ENCODE assay signal across 9 cellular contexts in genomic region chr2:152405206-152406118, GRCh38.
DNase-seq lines count a peak whose midpoint lies in the region; ATAC-seq and TF ChIP-seq lines count a peak whose summit lies in the region.
"Had no signal": no experiment of that assay in that cellular context is flagged by ENCODE, and none has a peak within 500 bp of the region (broad histone marks: within the 10 kb centered on the region; RNA-seq: fewer than 3 reads in every experiment).

No MANE protein-coding gene starts in this region.

- no peaks in the 10 kb centered on the region for H3K27me3 Mint-ChIP-seq in stimulated activated memory B cell treated with anti-CD40 and anti-IgM and Interleukin-4, amounts not matched to agents 10 μg/mL and 1 μg/mL and 100 μg/mL, for 72 hours
- H3K27me3 Mint-ChIP-seq in CD8-positive, alpha-beta T cell (ENCODE audit: low read depth): peaks cover 3% of the 10 kb centered on the region

- H3K36me3 ChIP-seq in CD8-positive, alpha-beta T cell (ENCODE audit: insufficient read depth, low read length): no peaks in the 10 kb centered on the region

- TF ChIP-seq CTCF in fibroblast of mammary gland (conservative IDR thresholded peaks at IDR 0.05; ENCODE audit: control insufficient read depth, insufficient read depth, low read depth, low read length): no peak
- no peak for TF ChIP-seq CTCF in CD8-positive, alpha-beta T cell (IDR thresholded peaks at IDR 0.05)

- H3K27ac Mint-ChIP-seq in stimulated activated memory B cell treated with anti-CD40 and anti-IgM and Interleukin-4, amounts not matched to agents 10 μg/mL and 1 μg/mL and 100 μg/mL, for 72 hours: peak overlapping the region; percentile 74
- H3K27ac Mint-ChIP-seq in CD8-positive, alpha-beta T cell: no peak overlapping the region
- H3K27ac Mint-ChIP-seq: activated naive CD8-positive, alpha-beta T cell treated with anti-CD3 and anti-CD28 coated beads, Interleukin-2, amount 10 ng/mL, durations not matched to agents 7 days and 5 days had no signal

- DNase-seq in HuH-7.5 (ENCODE audit: low spot score) (peak; percentile 58), fibroblast of mammary gland (ENCODE audit: low read depth) (peak; percentile 41), NCI-H187 (lab: John Stamatoyannopoulos, UW) (no peak)
- DNase-seq in activated CD4-positive, CD25-positive, alpha-beta regulatory T cell treated with anti-CD3 and anti-CD28 coated beads, Interleukin-2, amount 50 U/mL, for 72 hours: no peak
- DNase-seq in activated CD4-positive, alpha-beta T cell treated with anti-CD3 and anti-CD28 coated beads for 48 hours: no peak
- DNase-seq in CD8-positive, alpha-beta T cell: no peak
- DNase-seq: activated naive CD8-positive, alpha-beta T cell treated with anti-CD3 and anti-CD28 coated beads, Interleukin-2, amount 10 ng/mL, durations not matched to agents 7 days and 5 days had no signal

- H3K27me3 ChIP-seq in CD8-positive, alpha-beta T cell (ENCODE audit: insufficient read depth, low read length): no peaks in the 10 kb centered on the region

- intact Hi-C loops in CD8-positive, alpha-beta T cell (cut with DNase I, micrococcal nuclease): no loop called here

- CTCF ChIA-PET in CD8-positive, alpha-beta T cell (lab: Charles Lee): no interaction called here

- H3K36me3 Mint-ChIP-seq in stimulated activated memory B cell treated with anti-CD40 and anti-IgM and Interleukin-4, amounts not matched to agents 10 μg/mL and 1 μg/mL and 100 μg/mL, for 72 hours: no peaks in the 10 kb centered on the region
- H3K36me3 Mint-ChIP-seq in CD8-positive, alpha-beta T cell: no peaks in the 10 kb centered on the region
- H3K36me3 Mint-ChIP-seq: activated naive CD8-positive, alpha-beta T cell treated with anti-CD3 and anti-CD28 coated beads, Interleukin-2, amount 10 ng/mL, durations not matched to agents 7 days and 5 days had no signal

- H3K4me1 Mint-ChIP-seq in stimulated activated memory B cell treated with anti-CD40 and anti-IgM and Interleukin-4, amounts not matched to agents 10 μg/mL and 1 μg/mL and 100 μg/mL, for 72 hours: peaks cover 24% of the 10 kb centered on the region
- H3K4me1 Mint-ChIP-seq in CD8-positive, alpha-beta T cell (ENCODE audit: low read depth): no peaks in the 10 kb centered on the region
- H3K4me1 Mint-ChIP-seq: activated naive CD8-positive, alpha-beta T cell treated with anti-CD3 and anti-CD28 coated beads, Interleukin-2, amount 10 ng/mL, durations not matched to agents 7 days and 5 days had no signal

- H3K4me3 Mint-ChIP-seq in stimulated activated memory B cell treated with anti-CD40 and anti-IgM and Interleukin-4, amounts not matched to agents 10 μg/mL and 1 μg/mL and 100 μg/mL, for 72 hours: no peak overlapping the region
- no peak overlapping the region for H3K4me3 Mint-ChIP-seq in CD8-positive, alpha-beta T cell
- H3K4me3 Mint-ChIP-seq: activated naive CD8-positive, alpha-beta T cell treated with anti-CD3 and anti-CD28 coated beads, Interleukin-2, amount 10 ng/mL, durations not matched to agents 7 days and 5 days had no signal

- POLR2A ChIA-PET in CD8-positive, alpha-beta T cell (lab: Charles Lee): no interaction called here

- no peaks in the 10 kb centered on the region for H3K4me1 ChIP-seq in CD8-positive, alpha-beta T cell (ENCODE audit: insufficient read depth, low read length)

- H3K9me3 Mint-ChIP-seq in stimulated activated memory B cell treated with anti-CD40 and anti-IgM and Interleukin-4, amounts not matched to agents 10 μg/mL and 1 μg/mL and 100 μg/mL, for 72 hours: no peaks in the 10 kb centered on the region
- no peaks in the 10 kb centered on the region for H3K9me3 Mint-ChIP-seq in CD8-positive, alpha-beta T cell
- H3K9me3 Mint-ChIP-seq: activated naive CD8-positive, alpha-beta T cell treated with anti-CD3 and anti-CD28 coated beads, Interleukin-2, amount 10 ng/mL, durations not matched to agents 7 days and 5 days had no signal

- peak; percentile 12 for ATAC-seq in GM19395 (IDR thresholded peaks at IDR 0.05; ENCODE audit: unreplicated experiment)
- no peak for ATAC-seq in stimulated activated memory B cell treated with anti-CD40 and anti-IgM and Interleukin-4, amounts not matched to agents 10 μg/mL and 1 μg/mL and 100 μg/mL, for 72 hours
- ATAC-seq in CD8-positive, alpha-beta T cell: no peak

- H3K4me3 ChIP-seq in fibroblast of mammary gland (ENCODE audit: control insufficient read depth, low read depth, low read length): no peak overlapping the region
- no peak overlapping the region for H3K4me3 ChIP-seq in CD8-positive, alpha-beta T cell (ENCODE audit: low read depth, low read length)

- no peaks in the 10 kb centered on the region for H3K9me3 ChIP-seq in CD8-positive, alpha-beta T cell (ENCODE audit: low read length)

- no peak overlapping the region for H3K27ac ChIP-seq in CD8-positive, alpha-beta T cell (ENCODE audit: low read depth, low read length)

Comparison
In these comparisons a context has a peak if more than half of its experiments do, and no peak if none do; other contexts are left out.
1. DNase-seq: peak in HuH-7.5 (single experiment) and fibroblast of mammary gland (single experiment); none in activated CD4-positive, CD25-positive, alpha-beta regulatory T cell treated with anti-CD3 and anti-CD28 coated beads, Interleukin-2, amount 50 U/mL, for 72 hours (single experiment), activated CD4-positive, alpha-beta T cell treated with anti-CD3 and anti-CD28 coated beads for 48 hours (single experiment), CD8-positive, alpha-beta T cell (0 of 7) and NCI-H187 (0 of 2).